19 cellular contexts compared by ENCODE assay signal in genomic region chr1:2269193-2269921, GRCh38. TPM values are rescaled to one million over a fixed set of nuclear protein-coding genes. Genes with fewer than 3 reads are reported as not detected.
DNase-seq lines count a peak whose midpoint lies in the region; ATAC-seq and TF ChIP-seq lines count a peak whose summit lies in the region.
"Had no signal": no experiment of that assay in that cellular context is flagged by ENCODE, and none has a peak within 500 bp of the region (broad histone marks: within the 10 kb centered on the region; RNA-seq: fewer than 3 reads in every experiment).

No MANE protein-coding gene starts in this region.

- TF ChIP-seq POLR2A in gastroesophageal sphincter (IDR thresholded peaks at IDR 0.05) = no peak

- H3K79me1 ChIP-seq in mesenchymal stem cell (replicated peaks; ENCODE audit: low read length, poor library complexity, severe bottlenecking) = peaks cover 1% of the 10 kb centered on the region

- no peak overlapping the region for H4K8ac ChIP-seq in mesenchymal stem cell (ENCODE audit: low read length)

- CTCF ChIA-PET in CD4-positive, alpha-beta T cell (lab: Charles Lee) = no interaction called here
- CTCF ChIA-PET in RWPE1 (lab: Yijun Ruan, JAX) = no interaction called here

- no peaks in the 10 kb centered on the region for H3K36me3 ChIP-seq in gastroesophageal sphincter
- H3K36me3 ChIP-seq in mesenchymal stem cell (ENCODE audit: control insufficient read depth in 1 of 2, insufficient read depth in 2 of 2, low read depth in 1 of 2, low read length in 2 of 2) = peaks cover 0 to 34% of the 10 kb centered on the region in 2 experiments
- H3K36me3 ChIP-seq: breast epithelium, SJCRH30, thoracic aorta had no signal

- no peak overlapping the region for H3K27ac ChIP-seq in CD4-positive, alpha-beta T cell (ENCODE audit: low read depth, low read length)
- H3K27ac ChIP-seq in RWPE1 = peak overlapping the region; percentile 49
- H3K27ac ChIP-seq in gastroesophageal sphincter = peak overlapping the region in 3 of 4 donors; percentile 71 to 82 (median 80)
- H3K27ac ChIP-seq in mesenchymal stem cell (ENCODE audit: low read length, poor library complexity, severe bottlenecking) = no peak overlapping the region
- H3K27ac ChIP-seq: SJCRH30 had no signal

- no peak overlapping the region for H3K23ac ChIP-seq in mesenchymal stem cell (ENCODE audit: low read length in 2 of 2)

- H3K27me3 ChIP-seq in CD4-positive, alpha-beta T cell (ENCODE audit: control insufficient read depth, insufficient read depth, low read length) = no peaks in the 10 kb centered on the region
- H3K27me3 ChIP-seq in gastroesophageal sphincter = no peaks in the 10 kb centered on the region
- H3K27me3 ChIP-seq in mesenchymal stem cell (ENCODE audit: control insufficient read depth in 1 of 2, insufficient read depth in 1 of 2, low read length in 2 of 2) = no peaks in the 10 kb centered on the region
- H3K27me3 ChIP-seq: breast epithelium, SJCRH30 had no signal

- H3K27ac Mint-ChIP-seq in CD4-positive, alpha-beta T cell = peak overlapping the region; percentile 85

- POLR2A ChIA-PET in CD4-positive, alpha-beta T cell (lab: Charles Lee) = no interaction called here
- POLR2A ChIA-PET in RWPE1 (lab: Yijun Ruan, JAX; ENCODE audit: low non-redundant PET) = no interaction called here

- intact Hi-C loops in CD4-positive, alpha-beta T cell (cut with DNase I, micrococcal nuclease) = no loop called here

- H2AK5ac ChIP-seq in mesenchymal stem cell (ENCODE audit: low read length, severe bottlenecking) = no peak overlapping the region

- no peak for DNase-seq in CD4-positive, alpha-beta T cell
- DNase-seq in RWPE1 (ENCODE audit: low spot score) = no peak
- DNase-seq in mesenchymal stem cell = no peak
- no peak for DNase-seq in RPMI8226
- DNase-seq in hepatic stellate cell (ENCODE audit: low spot score) = no peak
- no peak for DNase-seq in medulla oblongata (ENCODE audit: extremely low spot score)
- DNase-seq: activated CD4-positive, CD25-positive, alpha-beta regulatory T cell treated with anti-CD3 and anti-CD28 coated beads, Interleukin-2, amount 50 U/mL, for 72 hours; activated CD8-positive, alpha-beta memory T cell treated with anti-CD3 and anti-CD28 coated beads, Interleukin-2, amount 50 U/mL, for 48 hours; activated naive CD4-positive, alpha-beta T cell treated with anti-CD3 and anti-CD28 coated beads for 36 hours; COR-L47; effector memory CD4-positive, alpha-beta T cell; hippocampal formation; NCI-H1436 treated with DMSO at 0.1 percent for 48 hours; NCI-H2227 treated with DMSO at 0.1 percent for 48 hours had no signal

- 63 to 88% methylated on average over 4 to 5 of the region's 28 CpGs for WGBS in gastroesophageal sphincter (ENCODE audit: low coverage in 1 of 2), 2 donors
- WGBS in mesenchymal stem cell = 97% methylated on average over 19 of the region's 28 CpGs

- peaks cover 45% of the 10 kb centered on the region for H3K36me3 Mint-ChIP-seq in CD4-positive, alpha-beta T cell (ENCODE audit: low read depth)

- no peak for ATAC-seq in CD4-positive, alpha-beta T cell (ENCODE audit: poor library complexity)
- ATAC-seq in gastroesophageal sphincter = no peak
- no peak for ATAC-seq in HG02763 (IDR thresholded peaks at IDR 0.05; ENCODE audit: unreplicated experiment)

- no peak overlapping the region for H3K18ac ChIP-seq in mesenchymal stem cell (ENCODE audit: low read depth in 1 of 2, low read length in 2 of 2)

- H3K9ac ChIP-seq in mesenchymal stem cell (ENCODE audit: low read length) = no peak overlapping the region

- no peak overlapping the region for H2BK12ac ChIP-seq in mesenchymal stem cell (ENCODE audit: low read length in 2 of 2)

- H3K4me2 ChIP-seq in mesenchymal stem cell (ENCODE audit: low read length, poor library complexity, severe bottlenecking) = no peak overlapping the region

- H3K4me1 ChIP-seq in gastroesophageal sphincter = peaks cover 12 to 100% (median 85%) of the 10 kb centered on the region in 3 donors
- peaks cover 67% of the 10 kb centered on the region for H3K4me1 ChIP-seq in mesenchymal stem cell (ENCODE audit: control insufficient read depth, insufficient read depth, low read depth, low read length)

- H3K9me3 Mint-ChIP-seq in CD4-positive, alpha-beta T cell = no peaks in the 10 kb centered on the region
- H3K9me3 Mint-ChIP-seq: activated naive CD4-positive, alpha-beta T cell treated with anti-CD3 and anti-CD28 coated beads for 36 hours had no signal

- TF ChIP-seq CTCF in CD4-positive, alpha-beta T cell (IDR thresholded peaks at IDR 0.05) = no peak
- no peak for TF ChIP-seq CTCF in RWPE1 (conservative IDR thresholded peaks at IDR 0.05; ENCODE audit: low read depth)
- TF ChIP-seq CTCF in gastroesophageal sphincter (IDR thresholded peaks at IDR 0.05) = no peak

- H3K27me3 Mint-ChIP-seq in CD4-positive, alpha-beta T cell = no peaks in the 10 kb centered on the region

- H4K91ac ChIP-seq in mesenchymal stem cell (ENCODE audit: low read length) = peak overlapping the region; percentile 58

- peak overlapping the region; percentile 79 for H3K4me3 Mint-ChIP-seq in CD4-positive, alpha-beta T cell
- H3K4me3 Mint-ChIP-seq: activated naive CD4-positive, alpha-beta T cell treated with anti-CD3 and anti-CD28 coated beads for 36 hours had no signal

- no peak overlapping the region for H2BK5ac ChIP-seq in mesenchymal stem cell (ENCODE audit: low read depth, low read length, poor library complexity, severe bottlenecking)

- H3K4me1 Mint-ChIP-seq in CD4-positive, alpha-beta T cell (ENCODE audit: low read depth) = peaks cover 69% of the 10 kb centered on the region

- H2AFZ ChIP-seq in mesenchymal stem cell (ENCODE audit: low read depth, low read length) = no peak overlapping the region

- H3K4ac ChIP-seq in mesenchymal stem cell (ENCODE audit: low read depth in 1 of 2, low read length in 2 of 2) = peak overlapping the region in 1 of 2 experiments; percentile 3

- no peak overlapping the region for H2BK15ac ChIP-seq in mesenchymal stem cell (ENCODE audit: low read depth, poor library complexity, severe bottlenecking)

- H3K4me3 ChIP-seq in gastroesophageal sphincter = no peak overlapping the region
- no peak overlapping the region for H3K4me3 ChIP-seq in mesenchymal stem cell (ENCODE audit: insufficient read depth in 1 of 2, low read depth in 1 of 2, low read length in 2 of 2)
- H3K4me3 ChIP-seq: SJCRH30 had no signal

- H3K14ac ChIP-seq in mesenchymal stem cell (ENCODE audit: low read length in 2 of 2) = no peak overlapping the region

- no peaks in the 10 kb centered on the region for H3K9me3 ChIP-seq in CD4-positive, alpha-beta T cell (ENCODE audit: control insufficient read depth, low read length)
- H3K9me3 ChIP-seq in gastroesophageal sphincter = no peaks in the 10 kb centered on the region
- H3K9me3 ChIP-seq in mesenchymal stem cell (ENCODE audit: control insufficient read depth, low read length) = no peaks in the 10 kb centered on the region
- H3K9me3 ChIP-seq: breast epithelium, SJCRH30, thoracic aorta had no signal

- H2BK120ac ChIP-seq in mesenchymal stem cell (ENCODE audit: low read depth, low read length) = no peak overlapping the region

- no peak for TF ChIP-seq EP300 in gastroesophageal sphincter (IDR thresholded peaks at IDR 0.05)

RNA-seq across cellular contexts. Expression of gene SKI, which starts 41.2 kb away (rescaled TPM):
- total RNA-seq in CD4-positive, alpha-beta T cell = 100 to 1,000 TPM; 286 to 324 TPM
- total RNA-seq in gastroesophageal sphincter = 100 to 1,000 TPM in 1 of 4 donors, 10 to 100 TPM in 3; 60.2 to 157 (median 79.0) TPM
- 43.3 TPM for polyA plus RNA-seq in mesenchymal stem cell (2013, experiment 1 of 2)
- polyA plus RNA-seq in mesenchymal stem cell (2013, experiment 2 of 2) = 44.2 TPM

Comparison
In these comparisons a context has a peak if more than half of its experiments do, and no peak if none do; other contexts are left out.
1. H3K27ac ChIP-seq: peak in RWPE1 (single experiment) and gastroesophageal sphincter (3 of 4); none in CD4-positive, alpha-beta T cell (single experiment) and mesenchymal stem cell (single experiment).